ENCODE assay signal across 16 cellular contexts in genomic region chr15:53193149-53193548, GRCh38.
A peak's percentile ranks its signal among the peaks of the same experiment; 100 is the strongest.
DNase-seq lines count a peak whose midpoint lies in the region; ATAC-seq, FAIRE-seq and TF ChIP-seq lines count a peak whose summit lies in the region.
"Had no signal": no experiment of that assay in that cellular context is flagged by ENCODE, and none has a peak within 500 bp of the region (broad histone marks: within the 10 kb centered on the region; RNA-seq: fewer than 3 reads in every experiment).

No MANE protein-coding gene starts in this region.

- FAIRE-seq in GM12892 (lab: Jason Lieb, UNC), result no peak

- no peaks in the 10 kb centered on the region for H3K4me1 ChIP-seq in adipocyte (ENCODE audit: control insufficient read depth, insufficient read depth, low read length)
- H3K4me1 ChIP-seq: BLaER1 had no signal

- H3K9ac ChIP-seq in adipocyte (ENCODE audit: low read length), result no peak overlapping the region
- H3K9ac ChIP-seq: BLaER1 had no signal

- ATAC-seq in HG02852 (IDR thresholded peaks at IDR 0.05; ENCODE audit: unreplicated experiment), result no peak
- ATAC-seq: sciatic nerve had no signal

- DNase-seq in COLO829 (ENCODE audit: low spot score) (peak; percentile 23), LHCN-M2 (ENCODE audit: low read depth) (peak; percentile 1), adipocyte (ENCODE audit: low read depth) (peak; percentile 13), iPS-NIHi7 (ENCODE audit: extremely low spot score) (peak; percentile 43), GM12892 (ENCODE audit: insufficient read length) (no peak), medulla oblongata (ENCODE audit: extremely low spot score) (no peak)
- no peak for DNase-seq in stimulated activated CD4-positive, alpha-beta T cell treated with anti-CD3 and anti-CD28 coated beads, Interleukin-15, amount 100 ng/mL, for 24 hours
- DNase-seq: activated CD4-positive, alpha-beta T cell treated with anti-CD3 and anti-CD28 coated beads, Interleukin-2, amount 10 ng/mL, durations not matched to agents 24 days and 14 days; activated gamma-delta T cell treated with Interleukin-2 at 50 U/mL for 16 hours; GOT3; hippocampal formation; NCI-H2227 treated with DMSO at 0.1 percent for 48 hours; upper lobe of left lung had no signal

- H3K9me3 ChIP-seq in adipocyte (ENCODE audit: control insufficient read depth, low read length), result no peaks in the 10 kb centered on the region
- H3K9me3 ChIP-seq: BLaER1, upper lobe of left lung had no signal

- H3K4me3 ChIP-seq in adipocyte (ENCODE audit: low read length), result no peak overlapping the region
- H3K4me3 ChIP-seq: BLaER1, upper lobe of left lung had no signal

- H3K27me3 ChIP-seq in adipocyte (replicated peaks; ENCODE audit: control insufficient read depth, insufficient read depth, low read length), result peaks cover 13% of the 10 kb centered on the region
- H3K27me3 ChIP-seq: BLaER1, upper lobe of left lung had no signal

- TF ChIP-seq POLR2A in GM12892 (IDR thresholded peaks at IDR 0.05; ENCODE audit: low read depth, low read length), result no peak

- no peaks in the 10 kb centered on the region for H3K36me3 ChIP-seq in adipocyte (ENCODE audit: control insufficient read depth, insufficient read depth, low read length, severe bottlenecking)
- H3K36me3 ChIP-seq: BLaER1, upper lobe of left lung had no signal

Comparison
In these comparisons a context has a peak if more than half of its experiments do, and no peak if none do; other contexts are left out.
1. DNase-seq: peak in COLO829 (single experiment), LHCN-M2 (single experiment), adipocyte (single experiment) and iPS-NIHi7 (single experiment); none in GM12892 (single experiment), stimulated activated CD4-positive, alpha-beta T cell treated with anti-CD3 and anti-CD28 coated beads, Interleukin-15, amount 100 ng/mL, for 24 hours (single experiment) and medulla oblongata (single experiment).